1 cellular context compared by ENCODE assay signal in the genomic region with DNA sequence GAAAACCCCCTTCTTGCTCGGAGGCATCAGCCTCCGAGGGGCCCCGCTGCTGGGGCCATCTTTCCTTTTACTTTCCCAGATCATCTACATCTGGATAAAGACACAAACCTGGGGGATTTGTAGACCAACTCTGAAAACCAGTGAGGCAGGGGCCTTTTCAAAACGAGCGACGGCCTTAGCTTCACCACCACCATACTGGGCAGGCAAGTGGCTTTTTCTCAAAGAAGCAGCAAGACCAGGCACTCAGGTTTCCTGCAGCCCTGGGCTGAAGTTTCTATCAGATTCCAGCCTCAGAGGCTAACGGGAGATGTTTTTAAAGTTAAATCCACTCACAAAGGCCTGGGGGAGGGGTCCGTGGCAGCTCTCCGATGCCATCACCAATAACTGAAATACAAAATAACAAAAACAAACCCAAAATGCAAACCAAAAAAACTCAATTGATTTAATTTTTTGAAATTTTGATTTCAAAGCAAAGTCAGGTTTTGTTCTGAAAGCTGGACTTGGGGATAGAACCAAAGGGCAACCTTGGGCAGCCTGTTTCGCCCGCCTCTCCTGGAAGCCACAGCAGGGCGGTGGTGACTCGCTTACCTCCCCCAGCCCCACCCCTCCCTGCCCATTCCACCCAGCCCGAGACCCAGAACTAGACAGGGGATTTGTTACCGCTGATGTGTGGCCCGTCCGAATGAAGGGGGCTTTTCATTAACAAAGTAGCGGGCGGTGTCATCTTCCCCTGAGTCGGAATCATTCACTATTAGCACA.
TF ChIP-seq lines count a peak whose summit lies in the region.

No MANE protein-coding gene starts in this region.

TF ChIP-seq in GM23338, 12 proteins besides CTCF, POLR2A, EP300 and RAD21 (continued from another document):
- TF ChIP-seq, protein P1, sequence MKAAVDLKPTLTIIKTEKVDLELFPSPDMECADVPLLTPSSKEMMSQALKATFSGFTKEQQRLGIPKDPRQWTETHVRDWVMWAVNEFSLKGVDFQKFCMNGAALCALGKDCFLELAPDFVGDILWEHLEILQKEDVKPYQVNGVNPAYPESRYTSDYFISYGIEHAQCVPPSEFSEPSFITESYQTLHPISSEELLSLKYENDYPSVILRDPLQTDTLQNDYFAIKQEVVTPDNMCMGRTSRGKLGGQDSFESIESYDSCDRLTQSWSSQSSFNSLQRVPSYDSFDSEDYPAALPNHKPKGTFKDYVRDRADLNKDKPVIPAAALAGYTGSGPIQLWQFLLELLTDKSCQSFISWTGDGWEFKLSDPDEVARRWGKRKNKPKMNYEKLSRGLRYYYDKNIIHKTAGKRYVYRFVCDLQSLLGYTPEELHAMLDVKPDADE (IDR thresholded peaks at IDR 0.05): no peak
- no peak for TF ChIP-seq JUNB (IDR thresholded peaks at IDR 0.05; ENCODE audit: unreplicated experiment)
- TF ChIP-seq EZH2phosphoT487 (IDR thresholded peaks at IDR 0.05; ENCODE audit: unreplicated experiment): no peak
- TF ChIP-seq POLR2AphosphoS5 (IDR thresholded peaks at IDR 0.05; ENCODE audit: low read depth): no peak
- no peak for TF ChIP-seq NANOG (IDR thresholded peaks at IDR 0.05; ENCODE audit: borderline replicate concordance)
- TF ChIP-seq, protein P2, sequence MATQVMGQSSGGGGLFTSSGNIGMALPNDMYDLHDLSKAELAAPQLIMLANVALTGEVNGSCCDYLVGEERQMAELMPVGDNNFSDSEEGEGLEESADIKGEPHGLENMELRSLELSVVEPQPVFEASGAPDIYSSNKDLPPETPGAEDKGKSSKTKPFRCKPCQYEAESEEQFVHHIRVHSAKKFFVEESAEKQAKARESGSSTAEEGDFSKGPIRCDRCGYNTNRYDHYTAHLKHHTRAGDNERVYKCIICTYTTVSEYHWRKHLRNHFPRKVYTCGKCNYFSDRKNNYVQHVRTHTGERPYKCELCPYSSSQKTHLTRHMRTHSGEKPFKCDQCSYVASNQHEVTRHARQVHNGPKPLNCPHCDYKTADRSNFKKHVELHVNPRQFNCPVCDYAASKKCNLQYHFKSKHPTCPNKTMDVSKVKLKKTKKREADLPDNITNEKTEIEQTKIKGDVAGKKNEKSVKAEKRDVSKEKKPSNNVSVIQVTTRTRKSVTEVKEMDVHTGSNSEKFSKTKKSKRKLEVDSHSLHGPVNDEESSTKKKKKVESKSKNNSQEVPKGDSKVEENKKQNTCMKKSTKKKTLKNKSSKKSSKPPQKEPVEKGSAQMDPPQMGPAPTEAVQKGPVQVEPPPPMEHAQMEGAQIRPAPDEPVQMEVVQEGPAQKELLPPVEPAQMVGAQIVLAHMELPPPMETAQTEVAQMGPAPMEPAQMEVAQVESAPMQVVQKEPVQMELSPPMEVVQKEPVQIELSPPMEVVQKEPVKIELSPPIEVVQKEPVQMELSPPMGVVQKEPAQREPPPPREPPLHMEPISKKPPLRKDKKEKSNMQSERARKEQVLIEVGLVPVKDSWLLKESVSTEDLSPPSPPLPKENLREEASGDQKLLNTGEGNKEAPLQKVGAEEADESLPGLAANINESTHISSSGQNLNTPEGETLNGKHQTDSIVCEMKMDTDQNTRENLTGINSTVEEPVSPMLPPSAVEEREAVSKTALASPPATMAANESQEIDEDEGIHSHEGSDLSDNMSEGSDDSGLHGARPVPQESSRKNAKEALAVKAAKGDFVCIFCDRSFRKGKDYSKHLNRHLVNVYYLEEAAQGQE (IDR thresholded peaks at IDR 0.05; ENCODE audit: unreplicated experiment): no peak
- no peak for TF ChIP-seq CREB1 (CRISPR knock-in tag; IDR thresholded peaks at IDR 0.05; ENCODE audit: low read depth)
- no peak for TF ChIP-seq EZH2 (IDR thresholded peaks at IDR 0.05; ENCODE audit: low read depth, unreplicated experiment)
- TF ChIP-seq STAT1 (IDR thresholded peaks at IDR 0.05; ENCODE audit: unreplicated experiment): no peak
- TF ChIP-seq ZNF114 (CRISPR knock-in tag; IDR thresholded peaks at IDR 0.05): no peak
- no peak for TF ChIP-seq ZNF331 (CRISPR knock-in tag; IDR thresholded peaks at IDR 0.05; ENCODE audit: low read depth)
TF ChIP-seq in GM23338: peak in this region for 0.
